16 cellular contexts compared by ENCODE assay signal in the genomic region with DNA sequence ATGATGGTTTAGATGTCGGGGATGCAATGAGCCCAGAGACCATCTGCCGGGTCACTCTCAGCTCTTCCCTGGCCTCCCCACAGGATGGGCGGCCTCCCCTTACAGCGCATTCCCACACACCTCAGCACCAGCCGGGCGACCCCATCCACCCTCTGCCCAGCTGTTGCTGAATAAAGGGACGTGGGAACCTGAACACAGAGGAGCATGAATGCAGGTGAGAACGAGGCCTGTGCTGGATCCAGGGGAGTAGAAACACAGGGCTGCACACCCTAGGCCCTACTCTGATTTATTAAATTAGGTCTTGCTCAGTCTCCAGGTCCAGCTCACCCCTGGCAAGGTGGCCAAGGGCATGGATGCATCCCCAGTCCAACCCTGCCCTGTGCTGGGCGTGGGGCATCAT.
DNase-seq lines count a peak whose midpoint lies in the region; ATAC-seq and TF ChIP-seq lines count a peak whose summit lies in the region.
"Had no signal": no experiment of that assay in that cellular context is flagged by ENCODE, and none has a peak within 500 bp of the region (broad histone marks: within the 10 kb centered on the region; RNA-seq: fewer than 3 reads in every experiment).

No MANE protein-coding gene starts in this region.

- no peaks in the 10 kb centered on the region for H3K9me2 ChIP-seq in GM23248 (ENCODE audit: insufficient read depth)

- no peak overlapping the region for H3K18ac ChIP-seq in trophoblast cell (ENCODE audit: low read length)

- H3K4me1 Mint-ChIP-seq in activated T-cell treated with anti-CD3 and anti-CD28 coated beads, Interleukin-2, amount 50 U/mL, for 24 hours (ENCODE audit: low read depth), result no peaks in the 10 kb centered on the region
- H3K4me1 Mint-ChIP-seq in CD14-positive monocyte, result peaks cover 2% of the 10 kb centered on the region
- H3K4me1 Mint-ChIP-seq in type B pancreatic cell (ENCODE audit: unreplicated experiment), result no peaks in the 10 kb centered on the region

- H2AFZ ChIP-seq in trophoblast cell (ENCODE audit: insufficient read depth, low read length, poor library complexity), result no peak overlapping the region
- no peak overlapping the region for H2AFZ ChIP-seq in GM23248

- H3K9me3 ChIP-seq in RWPE2 (ENCODE audit: severe bottlenecking), result no peaks in the 10 kb centered on the region
- peaks cover 1% of the 10 kb centered on the region for H3K9me3 ChIP-seq in trophoblast cell (ENCODE audit: insufficient read depth, low read depth, low read length)
- H3K9me3 ChIP-seq in GM23248 (ENCODE audit: low read depth), result no peaks in the 10 kb centered on the region
- H3K9me3 ChIP-seq: BLaER1 had no signal

- H3K23ac ChIP-seq in trophoblast cell (ENCODE audit: low read length), result no peak overlapping the region

- H4K20me1 ChIP-seq in GM23248 (ENCODE audit: insufficient read depth), result no peaks in the 10 kb centered on the region

- no peaks in the 10 kb centered on the region for H3K79me2 ChIP-seq in trophoblast cell (ENCODE audit: control insufficient read depth, insufficient read depth, low read length, poor library complexity)
- H3K79me2 ChIP-seq in GM23248 (ENCODE audit: insufficient read depth), result no peaks in the 10 kb centered on the region

- no peak overlapping the region for H2AK5ac ChIP-seq in trophoblast cell (ENCODE audit: low read length)

- H3K14ac ChIP-seq in trophoblast cell (ENCODE audit: low read length), result no peak overlapping the region

- in situ Hi-C loops in GM23248 (cut with MboI), result no loop called here

- H3K27me3 Mint-ChIP-seq in activated T-cell treated with anti-CD3 and anti-CD28 coated beads, Interleukin-2, amount 50 U/mL, for 24 hours, result peaks cover 6% of the 10 kb centered on the region
- H3K27me3 Mint-ChIP-seq in CD14-positive monocyte (ENCODE audit: low read depth in 3 of 3) (peaks cover 5 to 11% (median 9%) of the 10 kb centered on the region in 3 donors), type B pancreatic cell (no peaks in the 10 kb centered on the region)

- H3K9ac ChIP-seq in trophoblast cell (ENCODE audit: low read length) (no peak overlapping the region), GM23248 (no peak overlapping the region)
- H3K9ac ChIP-seq: BLaER1 had no signal

- H4K8ac ChIP-seq in trophoblast cell (ENCODE audit: low read depth, low read length), result no peak overlapping the region

- no peaks in the 10 kb centered on the region for H3K4me1 ChIP-seq in RWPE2 (ENCODE audit: insufficient read depth, poor library complexity, severe bottlenecking)
- H3K4me1 ChIP-seq in trophoblast cell (ENCODE audit: control insufficient read depth in 1 of 2, insufficient read depth in 2 of 2, low read length in 2 of 2), result no peaks in the 10 kb centered on the region
- H3K4me1 ChIP-seq in GM23248 (ENCODE audit: insufficient read depth), result no peaks in the 10 kb centered on the region

- no peak overlapping the region for H3K4me3 Mint-ChIP-seq in activated T-cell treated with anti-CD3 and anti-CD28 coated beads, Interleukin-2, amount 50 U/mL, for 24 hours
- H3K4me3 Mint-ChIP-seq in CD14-positive monocyte (no peak overlapping the region), type B pancreatic cell (no peak overlapping the region)
- H3K4me3 Mint-ChIP-seq: CD8-positive, alpha-beta T cell had no signal

- DNase-seq in activated T-cell treated with anti-CD3 and anti-CD28 coated beads, Interleukin-2, amount 50 U/mL, for 24 hours, result peak; percentile 7
- no peak for DNase-seq in activated T-cell treated with anti-CD3 and anti-CD28 coated beads, Interleukin-2, amount 50 U/mL, for 48 hours
- DNase-seq in CD14-positive monocyte (ENCODE audit: low spot score) (peak; percentile 30), RWPE2 (ENCODE audit: low spot score) (peak; percentile 26), trophoblast cell (no peak), dedifferentiated amniotic fluid mesenchymal stem cell (ENCODE audit: extremely low spot score) (no peak), type B pancreatic cell (ENCODE audit: extremely low spot score, unreplicated experiment) (no peak), GM23248 (no peak)
- DNase-seq: 8988T; Calu3; CD8-positive, alpha-beta T cell; DMS79 treated with DMSO at 0.1 percent for 48 hours; GF-D8; HCEC 1CT had no signal

- ATAC-seq in RWPE2 (ENCODE audit: low read depth), result no peak
- ATAC-seq: CD8-positive, alpha-beta T cell had no signal

- intact Hi-C loops in CD14-positive monocyte (cut with micrococcal nuclease), result no loop called here

- no peaks in the 10 kb centered on the region for H3K79me1 ChIP-seq in trophoblast cell (ENCODE audit: low read length)

- H2BK120ac ChIP-seq in trophoblast cell (ENCODE audit: insufficient read depth, low read length, poor library complexity), result no peak overlapping the region

- H4K12ac ChIP-seq in trophoblast cell (ENCODE audit: low read depth, low read length), result no peak overlapping the region

- no peak overlapping the region for H3K4ac ChIP-seq in trophoblast cell (ENCODE audit: low read depth, low read length)

- H3F3A ChIP-seq in GM23248 (ENCODE audit: insufficient read depth), result no peaks in the 10 kb centered on the region

- TF ChIP-seq CTCF in CD14-positive monocyte (IDR thresholded peaks at IDR 0.05), result no peak
- no peak for TF ChIP-seq CTCF in RWPE2 (IDR thresholded peaks at IDR 0.05; ENCODE audit: poor library complexity, severe bottlenecking)
- no peak for TF ChIP-seq CTCF in type B pancreatic cell (conservative IDR thresholded peaks at IDR 0.05)

- H3K36me3 Mint-ChIP-seq in activated T-cell treated with anti-CD3 and anti-CD28 coated beads, Interleukin-2, amount 50 U/mL, for 24 hours (ENCODE audit: low read depth), result no peaks in the 10 kb centered on the region
- no peaks in the 10 kb centered on the region for H3K36me3 Mint-ChIP-seq in CD14-positive monocyte
- no peaks in the 10 kb centered on the region for H3K36me3 Mint-ChIP-seq in type B pancreatic cell
- H3K36me3 Mint-ChIP-seq: CD8-positive, alpha-beta T cell had no signal

- H3K27me3 ChIP-seq in RWPE2 (ENCODE audit: insufficient read depth, poor library complexity, severe bottlenecking) (no peaks in the 10 kb centered on the region), trophoblast cell (ENCODE audit: insufficient read depth, low read length) (no peaks in the 10 kb centered on the region), GM23248 (replicated peaks; ENCODE audit: insufficient read depth) (no peaks in the 10 kb centered on the region)
- H3K27me3 ChIP-seq: BLaER1 had no signal

- no CpG with 5 or more reads among the region's 9 CpGs for WGBS in trophoblast cell (ENCODE audit: extremely low coverage, insufficient coverage, insufficient read length)
- 41 to 49% methylated on average over 9 of the region's 9 CpGs for WGBS in GM23248 (ENCODE audit: low coverage in 1 of 2, low lambda C conversion rate in 2 of 2, missing lambda C conversion rate in 2 of 2), 2 experiments

- no peak overlapping the region for H2BK5ac ChIP-seq in trophoblast cell (ENCODE audit: low read depth, low read length, poor library complexity)

- no peak overlapping the region for H3K27ac Mint-ChIP-seq in activated T-cell treated with anti-CD3 and anti-CD28 coated beads, Interleukin-2, amount 50 U/mL, for 24 hours
- H3K27ac Mint-ChIP-seq in CD14-positive monocyte (no peak overlapping the region), type B pancreatic cell (no peak overlapping the region)
- H3K27ac Mint-ChIP-seq: CD8-positive, alpha-beta T cell had no signal

- H4K91ac ChIP-seq in trophoblast cell (ENCODE audit: low read depth, low read length), result no peak overlapping the region

- no peaks in the 10 kb centered on the region for H3K36me3 ChIP-seq in RWPE2 (ENCODE audit: low read depth)
- H3K36me3 ChIP-seq in trophoblast cell (ENCODE audit: control insufficient read depth in 1 of 2, insufficient read depth in 2 of 2, low read length in 2 of 2), result no peaks in the 10 kb centered on the region
- H3K36me3 ChIP-seq in GM23248 (ENCODE audit: low read depth), result no peaks in the 10 kb centered on the region
- H3K36me3 ChIP-seq: BLaER1 had no signal

- H3K4me2 ChIP-seq in trophoblast cell (ENCODE audit: low read length) (no peak overlapping the region), GM23248 (ENCODE audit: unreplicated experiment) (no peak overlapping the region)
- H3K4me2 ChIP-seq: BLaER1 had no signal

- H3K27ac ChIP-seq in RWPE2 (ENCODE audit: poor library complexity, severe bottlenecking) (no peak overlapping the region), trophoblast cell (ENCODE audit: low read depth, low read length) (no peak overlapping the region), GM23248 (no peak overlapping the region)
- H3K27ac ChIP-seq: BLaER1, HL-60 had no signal

- no peak overlapping the region for H3K4me3 ChIP-seq in RWPE2 (ENCODE audit: severe bottlenecking)
- H3K4me3 ChIP-seq in trophoblast cell (ENCODE audit: low read depth, low read length), result peak overlapping the region; percentile 39
- H3K4me3 ChIP-seq in GM23248, result no peak overlapping the region
- H3K4me3 ChIP-seq: BLaER1 had no signal

- no peak overlapping the region for H2BK12ac ChIP-seq in trophoblast cell (ENCODE audit: low read length)

- no peaks in the 10 kb centered on the region for H3K9me3 Mint-ChIP-seq in activated T-cell treated with anti-CD3 and anti-CD28 coated beads, Interleukin-2, amount 50 U/mL, for 24 hours
- H3K9me3 Mint-ChIP-seq in CD14-positive monocyte, result peaks cover 0 to 2% (median 0%) of the 10 kb centered on the region in 7 donors
- H3K9me3 Mint-ChIP-seq in type B pancreatic cell, result no peaks in the 10 kb centered on the region
- H3K9me3 Mint-ChIP-seq: CD8-positive, alpha-beta T cell had no signal

Comparison
In these comparisons a context has a peak if more than half of its experiments do, and no peak if none do; other contexts are left out.
1. DNase-seq: peak in activated T-cell treated with anti-CD3 and anti-CD28 coated beads, Interleukin-2, amount 50 U/mL, for 24 hours (single experiment), CD14-positive monocyte (single experiment) and RWPE2 (single experiment); none in activated T-cell treated with anti-CD3 and anti-CD28 coated beads, Interleukin-2, amount 50 U/mL, for 48 hours (0 of 2), trophoblast cell (0 of 2), dedifferentiated amniotic fluid mesenchymal stem cell (single experiment), type B pancreatic cell (single experiment) and GM23248 (single experiment).